9 cellular contexts compared by ENCODE assay signal in the genomic region with DNA sequence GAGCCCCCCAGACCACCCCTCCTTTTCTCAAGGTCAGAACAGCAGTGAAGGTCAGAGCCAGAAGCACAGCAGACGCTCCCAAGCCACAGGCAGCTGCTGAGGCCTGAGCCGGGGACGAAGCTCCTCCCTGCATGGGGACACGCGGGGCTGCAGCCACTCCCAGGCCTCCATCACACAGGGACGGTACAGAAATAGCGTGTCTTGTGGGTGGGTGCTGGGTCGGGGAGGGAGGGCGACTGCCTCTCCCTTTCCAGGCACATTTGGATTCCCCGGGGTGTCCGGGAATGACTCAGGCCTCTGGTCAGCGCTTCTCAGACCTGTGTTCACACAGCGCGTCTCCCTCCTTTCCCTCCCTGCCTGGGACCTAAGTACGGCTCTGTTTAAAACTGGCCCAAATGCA. TPM values are rescaled to one million over a fixed set of nuclear protein-coding genes. Genes with fewer than 3 reads are reported as not detected.
DNase-seq lines count a peak whose midpoint lies in the region; ATAC-seq, FAIRE-seq and TF ChIP-seq lines count a peak whose summit lies in the region.
"Had no signal": no experiment of that assay in that cellular context is flagged by ENCODE, and none has a peak within 500 bp of the region (broad histone marks: within the 10 kb centered on the region; RNA-seq: fewer than 3 reads in every experiment).

No MANE protein-coding gene starts in this region.

- H3K4me3 ChIP-seq in HUES64 (ENCODE audit: low read length) = no peak overlapping the region
- H3K4me3 ChIP-seq in astrocyte (ENCODE audit: insufficient read depth, low read depth, low read length) = no peak overlapping the region
- H3K4me3 ChIP-seq in subcutaneous abdominal adipose tissue (ENCODE audit: low read depth in 1 of 5, low read length in 5 of 5) = no peak overlapping the region

- no peaks in the 10 kb centered on the region; the same call in 1 of the 2 replicates for H3K36me3 ChIP-seq in HUES64 (ENCODE audit: insufficient read depth, low read length)
- H3K36me3 ChIP-seq in astrocyte (ENCODE audit: insufficient read depth, low read length) = no peaks in the 10 kb centered on the region
- H3K36me3 ChIP-seq in subcutaneous abdominal adipose tissue (ENCODE audit: control insufficient read depth in 5 of 5, insufficient read depth in 5 of 5, low read length in 5 of 5) = no peaks in the 10 kb centered on the region

- H3K9ac ChIP-seq in HUES64 (ENCODE audit: low read depth, low read length) = no peak overlapping the region
- no peak overlapping the region for H3K9ac ChIP-seq in astrocyte (ENCODE audit: low read length)
- no peak overlapping the region for H3K9ac ChIP-seq in subcutaneous abdominal adipose tissue (ENCODE audit: low read length in 5 of 5)

- FAIRE-seq in astrocyte (lab: Jason Lieb, UNC) = peak; percentile 29

- H3K9me3 ChIP-seq in HUES64 (ENCODE audit: insufficient read depth, low read depth, low read length) (no peaks in the 10 kb centered on the region), astrocyte (ENCODE audit: insufficient read depth, low read depth, low read length) (no peaks in the 10 kb centered on the region), subcutaneous abdominal adipose tissue (ENCODE audit: control insufficient read depth in 5 of 5, low read length in 5 of 5) (no peaks in the 10 kb centered on the region)

- H2AFZ ChIP-seq in astrocyte (ENCODE audit: low read depth, low read length) = no peak overlapping the region

- H3K4me3 Mint-ChIP-seq in astrocyte (ENCODE audit: unreplicated experiment) = no peak overlapping the region

- in situ Hi-C loops in Caki2 (cut with HindIII; ENCODE audit: low pct_unique_long_range_greater_than_20kb, low sequenced_read_pairs) = no loop called here

- DNase-seq in Caki2 (ENCODE audit: low read depth) = peak; percentile 89
- DNase-seq in astrocyte (ENCODE audit: low read depth) = peak; percentile 90
- peak; percentile 94 for DNase-seq in iris pigment epithelial cell (ENCODE audit: low read depth)
- DNase-seq in NCI-H2171 treated with DMSO at 0.1 percent for 48 hours (lab: John Stamatoyannopoulos, UW) = no peak

- no peak overlapping the region for H3K27ac Mint-ChIP-seq in astrocyte (ENCODE audit: unreplicated experiment)

- H3K27me3 ChIP-seq in HUES64 (ENCODE audit: insufficient read depth, low read length) (no peaks in the 10 kb centered on the region), astrocyte (ENCODE audit: insufficient read depth, low read length) (no peaks in the 10 kb centered on the region), subcutaneous abdominal adipose tissue (ENCODE audit: control insufficient read depth in 5 of 5, insufficient read depth in 4 of 5, low read length in 5 of 5) (no peaks in the 10 kb centered on the region)

- ATAC-seq in HG03159 (IDR thresholded peaks at IDR 0.05; ENCODE audit: unreplicated experiment) (no peak), GM21515 (IDR thresholded peaks at IDR 0.05; ENCODE audit: unreplicated experiment) (no peak)

- 44% methylated on average over 15 of the region's 15 CpGs for WGBS in HUES64

- H4K20me1 ChIP-seq in astrocyte (ENCODE audit: insufficient read depth, low read length) = peaks cover 78% of the 10 kb centered on the region

- H3K27ac ChIP-seq in HUES64 (ENCODE audit: low read depth, low read length) = peak overlapping the region; percentile 5; the same call in 1 of the 2 replicates
- H3K27ac ChIP-seq in astrocyte (ENCODE audit: low read depth, low read length) = no peak overlapping the region
- peak overlapping the region; percentile 65 for H3K27ac ChIP-seq in subcutaneous abdominal adipose tissue (ENCODE audit: low read depth, low read length)

- peaks cover 88% of the 10 kb centered on the region for H3K79me2 ChIP-seq in astrocyte (ENCODE audit: insufficient read depth, low read length)

- no peaks in the 10 kb centered on the region for H3K27me3 Mint-ChIP-seq in astrocyte (ENCODE audit: low read depth, unreplicated experiment)
- H3K27me3 Mint-ChIP-seq: dendritic cell treated with granulocyte-macrophage colony-stimulating factor and Interleukin-4, amounts not matched to agents 40 ng/mL and 50 ng/mL, for 4 days had no signal

- H3K4me1 Mint-ChIP-seq in astrocyte (ENCODE audit: low read depth, unreplicated experiment) = peaks cover 36% of the 10 kb centered on the region

- peaks cover 8% of the 10 kb centered on the region for H3K36me3 Mint-ChIP-seq in astrocyte (ENCODE audit: low read depth, unreplicated experiment)

- no peaks in the 10 kb centered on the region for H3K9me3 Mint-ChIP-seq in astrocyte (ENCODE audit: unreplicated experiment)
- H3K9me3 Mint-ChIP-seq: dendritic cell treated with granulocyte-macrophage colony-stimulating factor and Interleukin-4, amounts not matched to agents 40 ng/mL and 50 ng/mL, for 4 days had no signal

- no peaks in the 10 kb centered on the region for H3K4me1 ChIP-seq in HUES64 (ENCODE audit: insufficient read depth, low read length)
- H3K4me1 ChIP-seq in astrocyte (ENCODE audit: insufficient read depth, low read length) = peaks cover 39% of the 10 kb centered on the region
- H3K4me1 ChIP-seq in subcutaneous abdominal adipose tissue (ENCODE audit: control insufficient read depth in 5 of 5, insufficient read depth in 5 of 5, low read length in 5 of 5) = peaks cover 0 to 45% (median 33%) of the 10 kb centered on the region in 5 donors

- no peak for TF ChIP-seq CTCF in astrocyte (IDR thresholded peaks at IDR 0.05; ENCODE audit: insufficient read depth, low read depth, low read length)

- H3K4me2 ChIP-seq in astrocyte (ENCODE audit: low read length) = peak overlapping the region; percentile 28

RNA-seq across cellular contexts. Expression of gene RASA3, which starts 33.2 kb away (rescaled TPM):
- 11.4 and 11.5 TPM in 2 replicates for total RNA-seq in Caki2 (2014; rRNA removed; shearing (Covaris generic); ENCODE audit: low replicate concordance)
- 12.3 TPM for polyA plus RNA-seq in HUES64 (2013, experiment 1 of 2)
- 15.0 TPM for polyA plus RNA-seq in HUES64 (2013, experiment 2 of 2)
- total RNA-seq in astrocyte = 41.1 and 41.4 TPM in 2 replicates
